8 cellular contexts compared by ENCODE assay signal in the genomic region with DNA sequence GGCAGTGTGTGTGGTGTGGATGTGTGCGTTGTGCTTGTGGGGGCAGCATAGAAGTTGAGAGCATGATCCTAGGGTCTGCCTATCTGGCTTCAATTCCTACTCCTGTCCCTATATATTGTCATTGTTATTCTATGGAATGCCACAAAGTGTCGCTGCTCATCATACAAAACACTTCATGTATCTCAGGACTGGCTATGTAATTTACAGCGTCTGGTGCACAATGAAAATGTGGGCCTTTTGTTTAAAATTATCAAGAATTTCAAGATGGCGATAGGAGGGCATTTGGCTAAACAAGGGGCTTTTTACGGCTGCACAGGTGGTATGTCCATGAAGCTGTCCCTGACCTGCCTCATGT. TPM values are rescaled to one million over a fixed set of nuclear protein-coding genes. Genes with fewer than 3 reads are reported as not detected.
DNase-seq lines count a peak whose midpoint lies in the region; ATAC-seq lines count a peak whose summit lies in the region.

No MANE protein-coding gene starts in this region.

- H3K9me3 Mint-ChIP-seq in dendritic cell treated with granulocyte-macrophage colony-stimulating factor and Interleukin-4, amounts not matched to agents 40 ng/mL and 50 ng/mL, for 4 days, result no peaks in the 10 kb centered on the region
- H3K9me3 Mint-ChIP-seq in T-cell, result no peaks in the 10 kb centered on the region

- CTCF ChIA-PET in T-cell (lab: Charles Lee), result no interaction called here

- peak overlapping the region; percentile 62 for H3K27ac Mint-ChIP-seq in dendritic cell treated with granulocyte-macrophage colony-stimulating factor and Interleukin-4, amounts not matched to agents 40 ng/mL and 50 ng/mL, for 4 days
- no peak overlapping the region for H3K27ac Mint-ChIP-seq in T-cell

- POLR2A ChIA-PET in T-cell (lab: Charles Lee), result no interaction called here

- DNase-seq in DMS153 (lab: John Stamatoyannopoulos, UW) (peak; percentile 28), NCI-H1417 treated with DMSO at 0.1 percent for 48 hours (lab: John Stamatoyannopoulos, UW) (peak; percentile 21), HK-2 (ENCODE audit: unreplicated experiment) (no peak), T-cell (no peak)
- no peak for DNase-seq in activated CD8-positive, alpha-beta memory T cell treated with anti-CD3 and anti-CD28 coated beads for 24 hours

- peak; percentile 84 for ATAC-seq in GM21529 (IDR thresholded peaks at IDR 0.05; ENCODE audit: unreplicated experiment)
- no peak for ATAC-seq in T-cell (replicated peaks in 1 of 4)
- no peak for ATAC-seq in GM21423 (IDR thresholded peaks at IDR 0.05; ENCODE audit: unreplicated experiment)

- no peaks in the 10 kb centered on the region for H3K36me3 Mint-ChIP-seq in dendritic cell treated with granulocyte-macrophage colony-stimulating factor and Interleukin-4, amounts not matched to agents 40 ng/mL and 50 ng/mL, for 4 days (ENCODE audit: low read depth)
- H3K36me3 Mint-ChIP-seq in T-cell, result no peaks in the 10 kb centered on the region

- intact Hi-C loops in dendritic cell treated with granulocyte-macrophage colony-stimulating factor and Interleukin-4, amounts not matched to agents 40 ng/mL and 50 ng/mL, for 4 days (cut with micrococcal nuclease), result loop anchor here (1.0 to 5.0 kb wide), 3 partner anchors 46 to 106 kb away; no protein-coding TSS in a partner anchor

- H3K4me3 Mint-ChIP-seq in dendritic cell treated with granulocyte-macrophage colony-stimulating factor and Interleukin-4, amounts not matched to agents 40 ng/mL and 50 ng/mL, for 4 days, result no peak overlapping the region
- no peak overlapping the region for H3K4me3 Mint-ChIP-seq in T-cell

- H3K4me1 Mint-ChIP-seq in dendritic cell treated with granulocyte-macrophage colony-stimulating factor and Interleukin-4, amounts not matched to agents 40 ng/mL and 50 ng/mL, for 4 days (ENCODE audit: low read depth), result peaks cover 80% of the 10 kb centered on the region
- H3K4me1 Mint-ChIP-seq in T-cell, result no peaks in the 10 kb centered on the region

- H3K27me3 Mint-ChIP-seq in dendritic cell treated with granulocyte-macrophage colony-stimulating factor and Interleukin-4, amounts not matched to agents 40 ng/mL and 50 ng/mL, for 4 days, result no peaks in the 10 kb centered on the region
- H3K27me3 Mint-ChIP-seq in T-cell, result peaks cover under 1 to 2% of the 10 kb centered on the region in 2 donors

RNA-seq across cellular contexts. Expression of gene SERPINB2, which starts 3.4 kb away (rescaled TPM):
- total RNA-seq in T-cell, result not detected

RNA-seq across cellular contexts. Expression of gene SERPINB10, which starts 16.8 kb away (rescaled TPM):
- total RNA-seq in T-cell, result not detected

RNA-seq across cellular contexts. Expression of gene HMSD, which starts 58.2 kb away (rescaled TPM):
- total RNA-seq in T-cell, result 1 to 10 TPM in 2 of 5 donors, under 1 TPM in 1, not detected in 2; 0.53 to 1.8 (median 1.6) TPM

Comparison
In these comparisons a context has a peak if more than half of its experiments do, and no peak if none do; other contexts are left out.
1. DNase-seq: peak in DMS153 (single experiment) and NCI-H1417 treated with DMSO at 0.1 percent for 48 hours (single experiment); none in HK-2 (single experiment), activated CD8-positive, alpha-beta memory T cell treated with anti-CD3 and anti-CD28 coated beads for 24 hours (single experiment) and T-cell (0 of 34).